In the genomic region with DNA sequence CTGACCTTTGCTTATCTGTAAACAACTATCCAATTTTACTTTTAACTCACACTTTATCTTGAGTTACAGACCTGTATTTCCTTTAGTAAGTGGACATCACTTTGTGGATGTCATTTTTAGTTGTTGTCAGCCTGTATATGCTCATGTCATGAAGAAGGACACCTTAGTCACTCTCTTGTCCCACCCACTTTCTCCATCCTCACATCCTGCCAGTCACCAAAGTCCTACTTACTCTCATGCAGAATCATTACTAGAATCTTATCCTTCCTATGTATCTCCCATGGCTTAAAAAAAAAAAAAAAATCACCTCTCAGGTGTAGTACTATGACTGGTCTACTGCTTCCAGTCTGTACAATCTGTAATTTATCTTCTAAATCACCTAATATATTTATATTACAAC, we compare ENCODE assay signal across 13 cellular contexts.
"Had no signal": no experiment of that assay in that cellular context is flagged by ENCODE, and none has a peak within 500 bp of the region (broad histone marks: within the 10 kb centered on the region; RNA-seq: fewer than 3 reads in every experiment).

No MANE protein-coding gene starts in this region.

- ATAC-seq: esophagus mucosa, right lobe of liver had no signal

- H3K9me3 Mint-ChIP-seq: neural progenitor cell had no signal

- DNase-seq: activated CD4-positive, CD25-positive, alpha-beta regulatory T cell; activated effector memory CD4-positive, alpha-beta T cell treated with anti-CD3 and anti-CD28 coated beads, Interleukin-2, amount 50 U/mL, for 16 hours; islet precursor cell; midbrain; right lobe of liver had no signal

- H3K36me3 ChIP-seq: right lobe of liver, SJSA1 had no signal

- H3K4me3 Mint-ChIP-seq: neural progenitor cell had no signal

- H3K4me2 ChIP-seq: neural progenitor cell had no signal

- H3K9ac ChIP-seq: neural progenitor cell had no signal

- H3K4me1 ChIP-seq: neural progenitor cell, right lobe of liver, SJSA1 had no signal

- H3K4me1 Mint-ChIP-seq: neural progenitor cell had no signal

- FAIRE-seq: colon, urothelium cell line had no signal

- H2AFZ ChIP-seq: neural progenitor cell had no signal

- H3K27ac ChIP-seq: cardiac muscle cell, neural progenitor cell, right lobe of liver, SJSA1, thoracic aorta had no signal

- H3K4me3 ChIP-seq: cardiac muscle cell, lung, neural progenitor cell, right lobe of liver, SJSA1, thoracic aorta had no signal

- H3K27me3 ChIP-seq: cardiac muscle cell, neural progenitor cell, right lobe of liver, SJSA1 had no signal

- H3K27ac Mint-ChIP-seq: neural progenitor cell had no signal

- H3K9me3 ChIP-seq: right lobe of liver, SJSA1, thoracic aorta had no signal
